ENCODE assay signal across 8 cellular contexts in genomic region chr10:78857193-78857592, GRCh38.
"Had no signal": no experiment of that assay in that cellular context is flagged by ENCODE, and none has a peak within 500 bp of the region (broad histone marks: within the 10 kb centered on the region; RNA-seq: fewer than 3 reads in every experiment).

No MANE protein-coding gene starts in this region.

- ATAC-seq: HCT116, HepG2 had no signal

- H3K4me3 ChIP-seq: GM23248, HAP-1 had no signal

- H3K27ac ChIP-seq: GM23248, HL-60 had no signal

- H3K36me3 ChIP-seq: HAP-1 had no signal

- DNase-seq: GM23248, GOT3, H7, HFFc6 had no signal

- H3K4me1 ChIP-seq: HAP-1 had no signal

- H3K9me3 ChIP-seq: HAP-1 had no signal

- H2AFZ ChIP-seq: GM23248 had no signal

- H3K9ac ChIP-seq: GM23248 had no signal
